ENCODE assay signal across 8 cellular contexts in the genomic region with DNA sequence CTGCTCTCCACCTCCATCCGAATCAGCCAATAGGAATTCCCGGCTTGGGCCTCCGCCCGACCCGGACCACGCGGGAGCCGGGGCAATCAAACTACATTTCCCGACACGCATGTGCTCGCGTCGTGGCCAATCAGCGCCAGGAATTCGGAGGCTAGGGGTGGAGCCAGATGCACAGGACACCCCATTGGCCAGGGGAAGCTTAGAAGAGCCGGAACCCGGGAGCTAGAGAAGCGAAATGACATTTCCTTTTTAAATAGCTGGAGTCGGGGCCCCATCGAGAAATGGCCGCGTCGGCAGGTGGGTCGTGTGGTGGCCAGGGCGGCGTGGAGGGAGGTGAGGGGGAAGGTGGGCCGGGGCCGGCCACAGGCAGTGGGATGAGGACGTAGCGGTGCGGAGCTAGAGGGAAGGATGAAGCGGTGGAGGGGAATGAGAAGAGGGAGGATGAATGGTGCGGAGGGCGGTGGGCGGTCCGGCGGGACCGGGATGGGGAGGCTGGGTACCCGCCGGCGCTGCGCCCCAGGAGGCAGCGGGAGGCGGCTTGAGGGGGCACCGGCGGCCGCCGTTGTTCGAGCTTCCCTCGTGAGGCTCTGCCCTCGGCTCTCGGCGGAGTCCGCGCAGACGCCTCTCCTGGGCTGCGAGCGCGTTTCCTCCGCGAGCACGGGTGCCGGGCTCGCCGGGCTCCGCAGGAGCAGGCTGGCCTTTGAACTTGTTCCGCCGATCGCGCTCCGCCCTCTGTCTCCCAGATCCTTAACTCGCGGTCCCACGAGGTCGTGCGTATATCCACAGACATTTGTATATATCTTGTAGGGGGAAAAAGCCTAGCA. TPM values are rescaled to one million over a fixed set of nuclear protein-coding genes. Genes with fewer than 3 reads are reported as not detected.
A peak's percentile ranks its signal among the peaks of the same experiment; 100 is the strongest.
DNase-seq lines count a peak whose midpoint lies in the region; ATAC-seq and TF ChIP-seq lines count a peak whose summit lies in the region.

A gene with protein sequence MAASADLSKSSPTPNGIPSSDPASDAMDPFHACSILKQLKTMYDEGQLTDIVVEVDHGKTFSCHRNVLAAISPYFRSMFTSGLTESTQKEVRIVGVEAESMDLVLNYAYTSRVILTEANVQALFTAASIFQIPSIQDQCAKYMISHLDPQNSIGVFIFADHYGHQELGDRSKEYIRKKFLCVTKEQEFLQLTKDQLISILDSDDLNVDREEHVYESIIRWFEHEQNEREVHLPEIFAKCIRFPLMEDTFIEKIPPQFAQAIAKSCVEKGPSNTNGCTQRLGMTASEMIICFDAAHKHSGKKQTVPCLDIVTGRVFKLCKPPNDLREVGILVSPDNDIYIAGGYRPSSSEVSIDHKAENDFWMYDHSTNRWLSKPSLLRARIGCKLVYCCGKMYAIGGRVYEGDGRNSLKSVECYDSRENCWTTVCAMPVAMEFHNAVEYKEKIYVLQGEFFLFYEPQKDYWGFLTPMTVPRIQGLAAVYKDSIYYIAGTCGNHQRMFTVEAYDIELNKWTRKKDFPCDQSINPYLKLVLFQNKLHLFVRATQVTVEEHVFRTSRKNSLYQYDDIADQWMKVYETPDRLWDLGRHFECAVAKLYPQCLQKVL (plus strand): TSS at position 233 of the 824 bp plus-strand sequence. CDS start 49 bp downstream, at position 282.

- H3K36me3 ChIP-seq in smooth muscle cell (ENCODE audit: low read depth), result no peaks in the 10 kb centered on the region

- H3K4me1 ChIP-seq in smooth muscle cell (ENCODE audit: low read depth), result peaks cover 7% of the 10 kb centered on the region

- no peaks in the 10 kb centered on the region for H4K20me1 ChIP-seq in smooth muscle cell (ENCODE audit: low read depth)

- H3K9ac ChIP-seq in smooth muscle cell (ENCODE audit: low read depth), result peak within 1 kb of the TSS; percentile 21

- no peaks in the 10 kb centered on the region for H3F3A ChIP-seq in smooth muscle cell (ENCODE audit: low read depth)

- ATAC-seq in GM19025 (IDR thresholded peaks at IDR 0.05; ENCODE audit: low read depth, unreplicated experiment) (peak; percentile 91), HG03280 (IDR thresholded peaks at IDR 0.05; ENCODE audit: unreplicated experiment) (peak; percentile 92)

- peaks cover 0 to 3% (median 2%) of the 10 kb centered on the region in 3 donors for H3K36me3 Mint-ChIP-seq in immature natural killer cell

- peak within 1 kb of the TSS; percentile 80 to 89 (median 85) for H3K27ac Mint-ChIP-seq in immature natural killer cell

- peak within 1 kb of the TSS; percentile 96 for H2AFZ ChIP-seq in smooth muscle cell (ENCODE audit: low read depth)

- TF ChIP-seq CTCF in AG09319 (IDR thresholded peaks at IDR 0.05; ENCODE audit: low read depth, low read length), result no peak
- TF ChIP-seq CTCF in smooth muscle cell (IDR thresholded peaks at IDR 0.05; ENCODE audit: borderline replicate concordance, insufficient read depth, poor library complexity, severe bottlenecking), result no peak

- no peaks in the 10 kb centered on the region for H3K9me3 Mint-ChIP-seq in immature natural killer cell

- peak within 1 kb of the TSS; percentile 68 for H3K4me3 ChIP-seq in smooth muscle cell

- H3K9me3 ChIP-seq in smooth muscle cell (replicated peaks; ENCODE audit: low read depth), result no peaks in the 10 kb centered on the region

- peak within 1 kb of the TSS; percentile 44 for H3K27ac ChIP-seq in smooth muscle cell (ENCODE audit: low read depth)

- H3K4me2 ChIP-seq in smooth muscle cell, result peak within 1 kb of the TSS; percentile 98

- 2% methylated on average over 51 of the region's 76 CpGs for WGBS in smooth muscle cell (ENCODE audit: low lambda C conversion rate)

- peak; percentile 94 for DNase-seq in AG09319 (ENCODE audit: extremely low read depth, low read depth)
- DNase-seq in NCI-H345 treated with DMSO at 0.1 percent for 48 hours (lab: John Stamatoyannopoulos, UW; ENCODE audit: unreplicated experiment), result peak; percentile 92
- peak; percentile 90 to 95 (median 94) for DNase-seq in activated CD4-positive, CD25-positive, alpha-beta regulatory T cell (lab: John Stamatoyannopoulos, UW)
- peak; percentile 98 for DNase-seq in central memory CD4-positive, alpha-beta T cell
- peak; percentile 95 to 96 (median 95) for DNase-seq in immature natural killer cell
- DNase-seq in smooth muscle cell (lab: John Stamatoyannopoulos, UW; ENCODE audit: unreplicated experiment), result peak; percentile 86

- H3K27me3 Mint-ChIP-seq in immature natural killer cell (ENCODE audit: low read depth in 3 of 3), result peaks cover 2 to 14% (median 4%) of the 10 kb centered on the region in 3 donors

- no peaks in the 10 kb centered on the region for H3K79me2 ChIP-seq in smooth muscle cell (ENCODE audit: low read depth)

- H3K4me3 Mint-ChIP-seq in immature natural killer cell, result peak within 1 kb of the TSS; percentile 88 to 93 (median 91)

- H3K27me3 ChIP-seq in smooth muscle cell (ENCODE audit: low read depth), result no peaks in the 10 kb centered on the region

- H3K4me1 Mint-ChIP-seq in immature natural killer cell, result peaks cover 16 to 26% of the 10 kb centered on the region in 2 donors

RNA-seq across cellular contexts. Expression of the gene that starts here (rescaled TPM):
- polyA plus RNA-seq in immature natural killer cell, result 1 to 10 TPM; 2.8 to 4.0 (median 3.0) TPM
- 1.1 and 1.7 TPM in 2 replicates for total RNA-seq in smooth muscle cell
- polyA plus RNA-seq in smooth muscle cell, result 0.40 and 1.1 TPM in 2 replicates

Comparison
In these comparisons a context has a peak if more than half of its experiments do, and no peak if none do; other contexts are left out.
1. Peak in every context shown above with its lines: DNase-seq, ATAC-seq, H3K4me3 ChIP-seq and H3K27ac ChIP-seq.